13 cellular contexts compared by ENCODE assay signal in genomic region chr1:207453710-207454045, GRCh38. TPM values are rescaled to one million over a fixed set of nuclear protein-coding genes. Genes with fewer than 3 reads are reported as not detected.
DNase-seq lines count a peak whose midpoint lies in the region; ATAC-seq, FAIRE-seq and TF ChIP-seq lines count a peak whose summit lies in the region.
"Had no signal": no experiment of that assay in that cellular context is flagged by ENCODE, and none has a peak within 500 bp of the region (broad histone marks: within the 10 kb centered on the region; RNA-seq: fewer than 3 reads in every experiment).

No MANE protein-coding gene starts in this region.

- WGBS in H1 (ENCODE audit: extremely low coverage in 1 of 2, insufficient coverage in 1 of 2, insufficient read length in 1 of 2, insufficient replicate concordance in 2 of 2, low coverage in 1 of 2, low lambda C conversion rate in 2 of 2, missing lambda C conversion rate in 1 of 2), 2 experiments, result 14% methylated on average over 1 of the region's 1 CpG; no CpG with 5 or more reads in 1 of the 2 experiments
- 46% methylated on average over 1 of the region's 1 CpG for WGBS in smooth muscle cell (ENCODE audit: low lambda C conversion rate)

- no peak for ATAC-seq in activated CD4-positive, alpha-beta T cell treated with anti-CD3 and anti-CD28 coated beads for 36 hours
- ATAC-seq in omental fat pad (ENCODE audit: low FRiP score), result no peak

- no peaks in the 10 kb centered on the region for H3K36me3 ChIP-seq in MM.1S (replicated peaks; ENCODE audit: insufficient read depth, low read length)
- no peaks in the 10 kb centered on the region for H3K36me3 ChIP-seq in H1 (ENCODE audit: control insufficient read depth in 2 of 4, insufficient read depth in 4 of 4, low read length in 3 of 4)
- H3K36me3 ChIP-seq in smooth muscle cell (ENCODE audit: low read depth), result no peaks in the 10 kb centered on the region
- H3K36me3 ChIP-seq: cardiac muscle cell had no signal

- TF ChIP-seq RAD21 in H1 (IDR thresholded peaks at IDR 0.05 in 1 of 2, conservative IDR thresholded peaks at IDR 0.05 in 1 of 2; ENCODE audit: low read depth in 2 of 2, low read length in 2 of 2), result no peak

- H3K23me2 ChIP-seq in H1 (ENCODE audit: low read depth, low read length), result peaks cover 5% of the 10 kb centered on the region; the same call in 1 of the 2 replicates

- H3K79me1 ChIP-seq in H1 (ENCODE audit: low read depth, low read length), result no peaks in the 10 kb centered on the region

- H3K9ac ChIP-seq in MM.1S (ENCODE audit: low read length), result 0 out of 2 replicates have a peak overlapping the region, but pooled peaks have one; percentile 3
- H3K9ac ChIP-seq in H1 (replicated peaks in 1 of 4; ENCODE audit: extremely low read depth in 1 of 4, low read depth in 3 of 4, low read length in 3 of 4), result no peak overlapping the region
- H3K9ac ChIP-seq in smooth muscle cell (ENCODE audit: low read depth), result no peak overlapping the region

- no peaks in the 10 kb centered on the region for H3K9me3 Mint-ChIP-seq in activated CD4-positive, alpha-beta T cell treated with anti-CD3 and anti-CD28 coated beads for 36 hours (ENCODE audit: low read depth)

- H3K27me3 ChIP-seq in MM.1S (replicated peaks; ENCODE audit: insufficient read depth, low read length) (0 out of 2 replicates have a peak, but pooled peaks cover 5% of the 10 kb centered on the region), H1 (replicated peaks in 1 of 4; ENCODE audit: control insufficient read depth in 3 of 4, extremely low read depth in 1 of 4, insufficient read depth in 3 of 4, low read length in 3 of 4) (peaks cover 2 to 30% (median 14%) of the 10 kb centered on the region in 4 experiments), smooth muscle cell (ENCODE audit: low read depth) (peaks cover 98% of the 10 kb centered on the region)

- H3K27ac Mint-ChIP-seq in activated CD4-positive, alpha-beta T cell treated with anti-CD3 and anti-CD28 coated beads for 36 hours, result no peak overlapping the region

- no peak for TF ChIP-seq POLR2A in H1 (IDR thresholded peaks at IDR 0.05; ENCODE audit: control extremely low read depth in 1 of 2, low read depth in 2 of 2, low read length in 2 of 2)

- H3K4me3 Mint-ChIP-seq in activated CD4-positive, alpha-beta T cell treated with anti-CD3 and anti-CD28 coated beads for 36 hours, result peak overlapping the region; percentile 53

- no peak overlapping the region for H2BK20ac ChIP-seq in H1 (ENCODE audit: low read length)

- H3K4me1 ChIP-seq in MM.1S (ENCODE audit: low read length), result peaks cover 17% of the 10 kb centered on the region
- no peaks in the 10 kb centered on the region for H3K4me1 ChIP-seq in H1 (replicated peaks in 1 of 4; ENCODE audit: control insufficient read depth in 3 of 4, insufficient read depth in 4 of 4, low read length in 3 of 4)
- H3K4me1 ChIP-seq in smooth muscle cell (ENCODE audit: low read depth), result no peaks in the 10 kb centered on the region

- H3K36me3 Mint-ChIP-seq in activated CD4-positive, alpha-beta T cell treated with anti-CD3 and anti-CD28 coated beads for 36 hours (ENCODE audit: low read depth), result no peaks in the 10 kb centered on the region

- H4K20me1 ChIP-seq in MM.1S (ENCODE audit: insufficient read depth, low read length) (no peaks in the 10 kb centered on the region), H1 (replicated peaks in 1 of 2; ENCODE audit: control insufficient read depth in 1 of 2, insufficient read depth in 2 of 2, low read length in 2 of 2) (no peaks in the 10 kb centered on the region), smooth muscle cell (ENCODE audit: low read depth) (no peaks in the 10 kb centered on the region)

- H4K8ac ChIP-seq in H1 (ENCODE audit: extremely low read depth, insufficient read depth, low read length), result no peak overlapping the region

- POLR2A ChIA-PET in activated CD4-positive, alpha-beta T cell treated with anti-CD3 and anti-CD28 coated beads for 36 hours (lab: Charles Lee), result interaction anchor here (1.3 kb wide), 1 partner anchor 132 kb away, joined by 6 read pairs; the partner anchor contains the start of gene CD55
- POLR2A ChIA-PET in H1 (lab: Charles Lee; ENCODE audit: partially characterized antibody), result interaction anchor here (0.7 to 1.8 kb wide), 6 partner anchors 9 to 180 kb away, joined by 3 to 5 read pairs (median 4); partner anchors contain the start of gene CR1

- H3K79me2 ChIP-seq in MM.1S (ENCODE audit: low read length) (no peaks in the 10 kb centered on the region), H1 (ENCODE audit: control insufficient read depth in 1 of 2, insufficient read depth in 2 of 2, low read length in 2 of 2) (no peaks in the 10 kb centered on the region), smooth muscle cell (ENCODE audit: low read depth) (no peaks in the 10 kb centered on the region)

- H3K18ac ChIP-seq in H1 (ENCODE audit: extremely low read depth, low read length), result no peak overlapping the region

- no peak for FAIRE-seq in H1 (lab: Jason Lieb, UNC)
- FAIRE-seq: A204.1, urothelium cell line had no signal

- H2AK5ac ChIP-seq in H1 (ENCODE audit: low read depth, low read length), result no peak overlapping the region

- H3K4me3 ChIP-seq in MM.1S (ENCODE audit: low read length), result peak overlapping the region; percentile 78
- peak overlapping the region in 3 of 4 experiments; percentile 36 to 73 (median 66); a peak in 3 of 8 replicates for H3K4me3 ChIP-seq in H1 (ENCODE audit: extremely low read depth in 1 of 4, insufficient read depth in 2 of 4, low read depth in 3 of 4, low read length in 4 of 4)
- peak overlapping the region; percentile 47 for H3K4me3 ChIP-seq in smooth muscle cell
- H3K4me3 ChIP-seq: mucosa of descending colon had no signal

- H3K9me3 ChIP-seq in MM.1S (replicated peaks; ENCODE audit: insufficient read depth, low read length), result no peaks in the 10 kb centered on the region
- H3K9me3 ChIP-seq in H1 (ENCODE audit: insufficient read depth in 2 of 2, low read depth in 1 of 2, low read length in 1 of 2), result no peaks in the 10 kb centered on the region
- H3K9me3 ChIP-seq in smooth muscle cell (replicated peaks; ENCODE audit: low read depth), result no peaks in the 10 kb centered on the region
- H3K9me3 ChIP-seq: mucosa of descending colon had no signal

- H3K23ac ChIP-seq in H1 (ENCODE audit: insufficient read length), result no peak overlapping the region

- H3K14ac ChIP-seq in H1 (ENCODE audit: insufficient read length), result no peak overlapping the region

- H3K27ac ChIP-seq in MM.1S (ENCODE audit: low read length) (peak overlapping the region; percentile 1; the same call in 1 of the 2 replicates), H1 (ENCODE audit: low read depth, low read length) (no peak overlapping the region), smooth muscle cell (ENCODE audit: low read depth) (no peak overlapping the region)
- H3K27ac ChIP-seq: cardiac muscle cell had no signal

- no peak overlapping the region for H3K4ac ChIP-seq in H1 (replicated peaks; ENCODE audit: insufficient read length, low read depth, low read length)

- intact Hi-C loops in activated CD4-positive, alpha-beta T cell treated with anti-CD3 and anti-CD28 coated beads for 36 hours (cut with DNase I, micrococcal nuclease), result loop anchor here (2.0 to 5.0 kb wide), 2 partner anchors 44 to 45 kb away; partner anchors contain the start of gene CR1 (in 1 of the 2)

- H3K27me3 Mint-ChIP-seq in activated CD4-positive, alpha-beta T cell treated with anti-CD3 and anti-CD28 coated beads for 36 hours, result peaks cover 25% of the 10 kb centered on the region

- no peak for DNase-seq in activated CD4-positive, alpha-beta T cell treated with anti-CD3 and anti-CD28 coated beads for 36 hours
- DNase-seq in activated CD4-positive, alpha-beta T cell treated with anti-CD3 and anti-CD28 coated beads for 1 hour, result no peak
- no peak for DNase-seq in MM.1S
- no peak for DNase-seq in H1 (ENCODE audit: low read depth in 1 of 2, low spot score in 2 of 2)
- no peak for DNase-seq in smooth muscle cell (lab: John Stamatoyannopoulos, UW; ENCODE audit: unreplicated experiment)
- DNase-seq in NCI-H524 treated with DMSO at 0.1 percent for 48 hours (lab: John Stamatoyannopoulos, UW), result no peak
- no peak for DNase-seq in omental fat pad (ENCODE audit: low spot score)
- DNase-seq in germinal center (ENCODE audit: low spot score), result no peak

- H2BK12ac ChIP-seq in H1 (ENCODE audit: low read depth, low read length), result no peak overlapping the region

- H3K9me2 ChIP-seq in MM.1S (replicated peaks; ENCODE audit: insufficient read depth, low read length), result no peaks in the 10 kb centered on the region

- TF ChIP-seq EP300 in H1 (IDR thresholded peaks at IDR 0.05; ENCODE audit: borderline replicate concordance in 1 of 2, low read depth in 2 of 2, low read length in 2 of 2), result no peak

- H3F3A ChIP-seq in MM.1S (ENCODE audit: insufficient read depth, low read length), result peaks cover 21% of the 10 kb centered on the region
- H3F3A ChIP-seq in smooth muscle cell (ENCODE audit: low read depth), result no peaks in the 10 kb centered on the region

- TF ChIP-seq CTCF in MM.1S (IDR thresholded peaks at IDR 0.05; ENCODE audit: low read length) (no peak), H1 (IDR thresholded peaks at IDR 0.05; ENCODE audit: control extremely low read depth in 1 of 3, insufficient read depth in 1 of 3, low read depth in 1 of 3, low read length in 3 of 3) (no peak), smooth muscle cell (IDR thresholded peaks at IDR 0.05; ENCODE audit: borderline replicate concordance, insufficient read depth, poor library complexity, severe bottlenecking) (no peak), omental fat pad (IDR thresholded peaks at IDR 0.05) (no peak)

- no peak overlapping the region for H4K91ac ChIP-seq in H1 (replicated peaks; ENCODE audit: insufficient read length, low read length)

- H2BK5ac ChIP-seq in H1 (ENCODE audit: low read depth, low read length), result no peak overlapping the region

- H2AFZ ChIP-seq in MM.1S (ENCODE audit: low read length) (peak overlapping the region; percentile 87), H1 (ENCODE audit: low read length) (peak overlapping the region; percentile 72), smooth muscle cell (ENCODE audit: low read depth) (no peak overlapping the region)

- H2BK120ac ChIP-seq in H1 (replicated peaks; ENCODE audit: low read depth, low read length), result no peak overlapping the region

- peaks cover 12% of the 10 kb centered on the region for H3K4me1 Mint-ChIP-seq in activated CD4-positive, alpha-beta T cell treated with anti-CD3 and anti-CD28 coated beads for 36 hours

- no peak overlapping the region for H4K5ac ChIP-seq in H1 (ENCODE audit: insufficient read length, low read depth, low read length)

- H3K4me2 ChIP-seq in MM.1S (ENCODE audit: low read depth, low read length), result peak overlapping the region; percentile 92
- peak overlapping the region; percentile 51 to 88 for H3K4me2 ChIP-seq in H1 (ENCODE audit: insufficient read depth in 1 of 2, low read depth in 2 of 2, low read length in 2 of 2)
- H3K4me2 ChIP-seq in smooth muscle cell, result peak overlapping the region; percentile 87

- H2BK15ac ChIP-seq in H1 (ENCODE audit: low read length), result no peak overlapping the region

- H3K56ac ChIP-seq in H1 (replicated peaks; ENCODE audit: insufficient read length, low read depth, low read length), result no peak overlapping the region

- CTCF ChIA-PET in activated CD4-positive, alpha-beta T cell treated with anti-CD3 and anti-CD28 coated beads for 36 hours (lab: Charles Lee), result interaction anchor here (0.6 to 0.8 kb wide), 3 partner anchors 30 to 446 kb away, joined by 3 read pairs; no protein-coding TSS in a partner anchor
- CTCF ChIA-PET in H1 (lab: Charles Lee; ENCODE audit: partially characterized antibody), result interaction anchor here (0.8 to 1.9 kb wide), 10 partner anchors 8 to 245 kb away, joined by 3 to 7 read pairs (median 4); partner anchors contain the start of gene CR1

RNA-seq across cellular contexts. Expression of gene CR2, which starts 0.5 kb away (rescaled TPM):
- under 1 TPM; 0.28 to 0.39 TPM for total RNA-seq in activated CD4-positive, alpha-beta T cell treated with anti-CD3 and anti-CD28 coated beads for 36 hours
- total RNA-seq in H1 (2021; fragmentation: NEBNext Ultra II Directional; extraction: Animal tissue kit (Norgen Biotek cat#: 25700)), result 3.0 and 4.1 TPM in 2 replicates
- 1.6 and 1.7 TPM in 2 replicates for polyA plus RNA-seq in H1 (2011; rRNA removed)
- 2.2 TPM for polyA plus RNA-seq in H1 (2011; cell fraction: cytosol; rRNA removed)
- 3.7 TPM for polyA plus RNA-seq in H1 (2011; cell fraction: nucleus; rRNA removed)
- polyA plus RNA-seq in H1 (2012, experiment 1 of 2), result 2.0 to 4.0 TPM (median 2.9 TPM) in 4 replicates
- polyA plus RNA-seq in H1 (2012, experiment 2 of 2), result 0.16 TPM
- polyA plus RNA-seq in H1 (2013, experiment 1 of 2), result 25.7 TPM
- polyA plus RNA-seq in H1 (2013, experiment 2 of 2), result 4.3 TPM
- 2.9 and 4.3 TPM in 2 replicates for polyA minus RNA-seq in H1 (2011; rRNA and poly(A)+ RNA removed)
- polyA minus RNA-seq in H1 (2011; cell fraction: cytosol; rRNA and poly(A)+ RNA removed), result 1.5 TPM
- polyA minus RNA-seq in H1 (2011; cell fraction: nucleus; rRNA and poly(A)+ RNA removed), result 2.9 TPM
- 0.04 TPM in 1 of 2 replicates, not detected in the other for total RNA-seq in smooth muscle cell
- not detected in 2 replicates for polyA plus RNA-seq in smooth muscle cell
- total RNA-seq in omental fat pad, result under 1 TPM in 2 of 4 donors, not detected in 2; 0.12 to 0.46 TPM
- total RNA-seq: cardiac muscle cell, glomerular endothelial cell had no signal
- polyA plus RNA-seq: cardiac muscle cell had no signal

RNA-seq across cellular contexts. Expression of gene CR1, which starts 42.3 kb away (rescaled TPM):
- under 1 TPM; 0.02 to 0.05 TPM for total RNA-seq in activated CD4-positive, alpha-beta T cell treated with anti-CD3 and anti-CD28 coated beads for 36 hours
- total RNA-seq in H1 (2021; fragmentation: NEBNext Ultra II Directional; extraction: Animal tissue kit (Norgen Biotek cat#: 25700)), result 0.10 and 0.22 TPM in 2 replicates
- polyA plus RNA-seq in H1 (2011; rRNA removed), result 0.14 and 0.15 TPM in 2 replicates
- 0.19 TPM for polyA plus RNA-seq in H1 (2011; cell fraction: cytosol; rRNA removed)
- polyA plus RNA-seq in H1 (2011; cell fraction: nucleus; rRNA removed), result 0.61 TPM
- polyA plus RNA-seq in H1 (2012, experiment 1 of 2), result 0.06 to 0.29 TPM (median 0.14 TPM) in 4 replicates
- not detected for polyA plus RNA-seq in H1 (2012, experiment 2 of 2)
- polyA plus RNA-seq in H1 (2013, experiment 1 of 2), result 0.18 TPM
- 0.13 TPM for polyA plus RNA-seq in H1 (2013, experiment 2 of 2)
- polyA minus RNA-seq in H1 (2011; rRNA and poly(A)+ RNA removed), result 0.13 and 0.29 TPM in 2 replicates
- not detected for polyA minus RNA-seq in H1 (2011; cell fraction: cytosol; rRNA and poly(A)+ RNA removed)
- polyA minus RNA-seq in H1 (2011; cell fraction: nucleus; rRNA and poly(A)+ RNA removed), result 1.1 TPM
- total RNA-seq in smooth muscle cell, result 0.04 TPM in 1 of 2 replicates, not detected in the other
- polyA plus RNA-seq in smooth muscle cell, result 0.25 TPM in 1 of 2 replicates, not detected in the other
- total RNA-seq in omental fat pad, result 10 to 100 TPM in 3 of 4 donors, 1 to 10 TPM in 1; 9.1 to 29.2 (median 21.8) TPM
- total RNA-seq: cardiac muscle cell, glomerular endothelial cell had no signal
- polyA plus RNA-seq: cardiac muscle cell had no signal
